In genomic region chr2:84454581-84454980, GRCh38 we compare ENCODE assay signal across 29 cellular contexts.
"Had no signal": no experiment of that assay in that cellular context is flagged by ENCODE, and none has a peak within 500 bp of the region (broad histone marks: within the 10 kb centered on the region; RNA-seq: fewer than 3 reads in every experiment).

No MANE protein-coding gene starts in this region.

- H3K27ac Mint-ChIP-seq: activated naive CD4-positive, alpha-beta T cell treated with anti-CD3 and anti-CD28 coated beads, Interleukin-2, amount 50 U/mL, for 24 hours; activated T-helper 2 cell treated with anti-CD3 and anti-CD28 coated beads, Interferon-gamma antibody, Interleukin-2, Interleukin-4, amounts not matched to agents 10 μg/mL and 5 μg/mL and 100 μg/mL, durations not matched to agents 14 hours and 24 hours and 36 hours; stimulated activated memory B cell treated with anti-CD40 and anti-IgM and Interleukin-4, amounts not matched to agents 10 μg/mL and 1 μg/mL and 100 μg/mL, for 72 hours; T-helper 17 cell had no signal

- H3K27me3 ChIP-seq: body of pancreas, cardiac muscle cell, colonic mucosa, ovary, sigmoid colon, suprapubic skin, tibial artery, upper lobe of right lung had no signal

- H3K4me3 ChIP-seq: body of pancreas, cardiac muscle cell, colonic mucosa, mucosa of descending colon, ovary, prostate gland, sigmoid colon, suprapubic skin, tibial artery, upper lobe of right lung had no signal

- H3K36me3 Mint-ChIP-seq: activated naive CD4-positive, alpha-beta T cell treated with anti-CD3 and anti-CD28 coated beads, Interleukin-2, amount 50 U/mL, for 24 hours; stimulated activated memory B cell treated with anti-CD40 and anti-IgM and Interleukin-4, amounts not matched to agents 10 μg/mL and 1 μg/mL and 100 μg/mL, for 72 hours had no signal

- H3K36me3 ChIP-seq: cardiac muscle cell, colonic mucosa, ovary, prostate gland, sigmoid colon, suprapubic skin, tibial artery, upper lobe of right lung had no signal

- H3K9me3 ChIP-seq: body of pancreas, colonic mucosa, mucosa of descending colon, ovary, prostate gland, sigmoid colon, suprapubic skin, tibial artery, upper lobe of right lung had no signal

- H3K27ac ChIP-seq: body of pancreas, cardiac muscle cell, colonic mucosa, ovary, prostate gland, sigmoid colon, suprapubic skin, tibial artery, upper lobe of right lung had no signal

- H3K4me3 Mint-ChIP-seq: activated naive CD4-positive, alpha-beta T cell treated with anti-CD3 and anti-CD28 coated beads, Interleukin-2, amount 50 U/mL, for 24 hours; activated T-cell treated with anti-CD3 and anti-CD28 coated beads, Interleukin-2, amount 50 U/mL, for 4 hours; stimulated activated memory B cell treated with anti-CD40 and anti-IgM and Interleukin-4, amounts not matched to agents 10 μg/mL and 1 μg/mL and 100 μg/mL, for 72 hours; T-helper 17 cell had no signal

- ATAC-seq: activated T-cell treated with anti-CD3 and anti-CD28 coated beads, Interleukin-2, amount 50 U/mL, for 4 hours; body of pancreas; left cardiac atrium; left ventricle myocardium superior; mucosa of descending colon; stimulated activated memory B cell treated with anti-CD40 and anti-IgM and Interleukin-4, amounts not matched to agents 10 μg/mL and 1 μg/mL and 100 μg/mL, for 72 hours; T-helper 17 cell; upper lobe of right lung had no signal

- DNase-seq: activated CD4-positive, alpha-beta T cell treated with anti-CD3 and anti-CD28 coated beads for 1 hour; activated CD4-positive, alpha-beta T cell treated with anti-CD3 and anti-CD28 coated beads, Interleukin-2, amount 50 U/mL, for 1 hour; activated CD8-positive, alpha-beta memory T cell treated with anti-CD3 and anti-CD28 coated beads, Interleukin-2, amount 50 U/mL, for 48 hours; activated T-cell treated with anti-CD3 and anti-CD28 coated beads, Interleukin-2, amount 50 U/mL, for 4 hours; aorta; body of pancreas; cerebellar nuclear complex; colonic mucosa; effector memory CD4-positive, alpha-beta T cell; islet precursor cell; left cardiac atrium; left ventricle myocardium superior; mucosa of descending colon; ovary; retina; sigmoid colon; small intestine; stimulated activated CD4-positive, alpha-beta T cell treated with anti-CD3 and anti-CD28 coated beads, Interleukin-4, amount 100 ng/mL, for 24 hours; T-helper 17 cell; T1000; tibial artery; upper lobe of right lung had no signal

- H3K9me3 Mint-ChIP-seq: activated naive CD4-positive, alpha-beta T cell treated with anti-CD3 and anti-CD28 coated beads, Interleukin-2, amount 50 U/mL, for 24 hours; activated T-cell treated with anti-CD3 and anti-CD28 coated beads, Interleukin-2, amount 50 U/mL, for 4 hours; activated T-helper 2 cell treated with anti-CD3 and anti-CD28 coated beads, Interferon-gamma antibody, Interleukin-2, Interleukin-4, amounts not matched to agents 10 μg/mL and 5 μg/mL and 100 μg/mL, durations not matched to agents 14 hours and 24 hours and 36 hours; stimulated activated memory B cell treated with anti-CD40 and anti-IgM and Interleukin-4, amounts not matched to agents 10 μg/mL and 1 μg/mL and 100 μg/mL, for 72 hours had no signal

- FAIRE-seq: frontal cortex, small intestine had no signal

- H3K4me1 ChIP-seq: prostate gland had no signal

- H3K27me3 Mint-ChIP-seq: activated naive CD4-positive, alpha-beta T cell treated with anti-CD3 and anti-CD28 coated beads, Interleukin-2, amount 50 U/mL, for 24 hours; stimulated activated memory B cell treated with anti-CD40 and anti-IgM and Interleukin-4, amounts not matched to agents 10 μg/mL and 1 μg/mL and 100 μg/mL, for 72 hours; T-helper 17 cell had no signal
